Comparison of ENCODE assay signal across 22 cellular contexts in the genomic region with DNA sequence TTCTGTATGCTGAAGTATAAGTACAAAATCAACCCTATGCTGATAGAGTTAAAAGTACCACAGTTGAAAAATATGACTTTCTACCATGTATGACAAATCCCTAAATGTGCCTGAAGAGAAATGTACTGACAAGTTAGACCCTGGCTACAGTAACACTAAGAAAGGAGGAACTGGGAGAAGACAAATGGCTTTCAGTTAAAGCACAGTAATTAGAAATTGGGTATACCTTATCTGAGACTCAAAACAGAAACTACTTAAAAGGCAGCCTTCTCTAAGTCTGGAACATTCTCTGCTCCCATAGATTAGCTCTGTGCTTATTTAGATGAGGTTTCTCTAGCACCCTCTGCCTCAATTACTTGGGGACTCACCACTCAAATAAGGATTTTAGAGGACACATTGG.
"Had no signal": no experiment of that assay in that cellular context is flagged by ENCODE, and none has a peak within 500 bp of the region (broad histone marks: within the 10 kb centered on the region; RNA-seq: fewer than 3 reads in every experiment).

No MANE protein-coding gene starts in this region.

- ATAC-seq: activated CD4-positive, alpha-beta T cell treated with anti-CD3 and anti-CD28 coated beads for 36 hours; activated T-cell treated with anti-CD3 and anti-CD28 coated beads, Interleukin-2, amount 50 U/mL, for 4 hours; left lobe of liver; naive thymus-derived CD8-positive, alpha-beta T cell; upper lobe of right lung had no signal

- H3K9me3 ChIP-seq: esophagus muscularis mucosa, sigmoid colon, upper lobe of right lung had no signal

- H3K36me3 ChIP-seq: esophagus muscularis mucosa, sigmoid colon, upper lobe of right lung had no signal

- H3K4me3 ChIP-seq: coronary artery, esophagus muscularis mucosa, hepatocyte, lung, sigmoid colon, smooth muscle cell, upper lobe of right lung had no signal

- DNase-seq: activated B cell treated with CpG ODN at 0.5 μM for 24 hours; activated CD4-positive, alpha-beta T cell treated with anti-CD3 and anti-CD28 coated beads for 36 hours; activated CD4-positive, alpha-beta T cell treated with anti-CD3 and anti-CD28 coated beads, Interleukin-2, amount 50 U/mL, for 48 hours; activated CD8-positive, alpha-beta memory T cell treated with anti-CD3 and anti-CD28 coated beads, Interleukin-2, amount 50 U/mL, for 48 hours; activated naive CD4-positive, alpha-beta T cell; activated T-cell treated with anti-CD3 and anti-CD28 coated beads, Interleukin-2, amount 50 U/mL, for 4 hours; cerebellar nuclear complex; glutamatergic neuron; immature natural killer cell; naive thymus-derived CD8-positive, alpha-beta T cell; retina; sigmoid colon; stimulated activated CD4-positive, alpha-beta T cell treated with anti-CD3 and anti-CD28 coated beads, Interleukin-4, amount 100 ng/mL, for 1 hour; stimulated activated naive CD4-positive, alpha-beta T cell; T1000; upper lobe of right lung had no signal

- H3K27me3 ChIP-seq: hepatocyte, sigmoid colon, upper lobe of right lung had no signal

- H3K27ac ChIP-seq: coronary artery, esophagus muscularis mucosa, hepatocyte, sigmoid colon, upper lobe of right lung had no signal

- H3K4me1 ChIP-seq: esophagus muscularis mucosa, upper lobe of right lung had no signal
